Comparison of ENCODE assay signal across 8 cellular contexts in genomic region chr12:123457980-123458779, GRCh38. TPM values are rescaled to one million over a fixed set of nuclear protein-coding genes. Genes with fewer than 3 reads are reported as not detected.
DNase-seq lines count a peak whose midpoint lies in the region; ATAC-seq and TF ChIP-seq lines count a peak whose summit lies in the region.

SNRNP35 (plus strand) TSS chr12:123458139; CDS start chr12:123465541, 7,402 bp downstream.

- peak within 1 kb of the TSS; percentile 98 for H3K4me3 Mint-ChIP-seq in neural progenitor cell

- WGBS in stomach, 5 donors: 0 to 2% (median 1%) methylated on average over 47 to 48 of the region's 48 CpGs

- peaks cover 10% of the 10 kb centered on the region for H3K4me1 Mint-ChIP-seq in neural progenitor cell

- intact Hi-C loops in stomach (cut with DNase I; ENCODE audit: low total_unique reads): no loop called here

- no peaks in the 10 kb centered on the region for H3K9me3 Mint-ChIP-seq in neural progenitor cell

- H3K36me3 ChIP-seq in neural progenitor cell (no peaks in the 10 kb centered on the region), stomach (peaks cover 0 to 13% (median 4%) of the 10 kb centered on the region in 4 donors)

- H3K9me3 ChIP-seq in neural progenitor cell (ENCODE audit: low read depth): no peaks in the 10 kb centered on the region
- no peaks in the 10 kb centered on the region for H3K9me3 ChIP-seq in stomach

- TF ChIP-seq POLR2A in stomach (IDR thresholded peaks at IDR 0.05): no peak

- H3F3A ChIP-seq in neural progenitor cell (ENCODE audit: low read depth): peaks cover 19% of the 10 kb centered on the region

- H3K9ac ChIP-seq in neural progenitor cell: peak within 1 kb of the TSS; percentile 79

- peak; percentile 56 for DNase-seq in DMS 273 treated with DMSO at 0.1 percent for 48 hours (lab: John Stamatoyannopoulos, UW)
- peak; percentile 81 for DNase-seq in M059J (ENCODE audit: low read depth)
- peak; percentile 86 for DNase-seq in SK-MEL-5 (ENCODE audit: low read depth, low spot score)
- DNase-seq in activated naive CD4-positive, alpha-beta T cell (lab: John Stamatoyannopoulos, UW): peak; percentile 64 to 83 (median 81)
- DNase-seq in foreskin melanocyte: peak; percentile 80
- peak; percentile 83 for DNase-seq in neural progenitor cell (ENCODE audit: low spot score)
- peak; percentile 74 for DNase-seq in stomach

- H3K79me2 ChIP-seq in neural progenitor cell (ENCODE audit: low read depth): peaks cover 34% of the 10 kb centered on the region

- TF ChIP-seq EP300 in stomach (IDR thresholded peaks at IDR 0.05): no peak

- H3K27ac Mint-ChIP-seq in neural progenitor cell: peak within 1 kb of the TSS; percentile 100

- H3K4me1 ChIP-seq in neural progenitor cell (no peaks in the 10 kb centered on the region), stomach (peaks cover 9 to 29% (median 12%) of the 10 kb centered on the region in 4 donors)

- H2AFZ ChIP-seq in neural progenitor cell (replicated peaks): peak within 1 kb of the TSS; percentile 99

- peaks cover 2% of the 10 kb centered on the region for H3K36me3 Mint-ChIP-seq in neural progenitor cell

- TF ChIP-seq CTCF in neural progenitor cell (IDR thresholded peaks at IDR 0.05): no peak
- TF ChIP-seq CTCF in stomach (IDR thresholded peaks at IDR 0.05): no peak

- H3K27ac ChIP-seq in neural progenitor cell: peak within 1 kb of the TSS; percentile 90
- H3K27ac ChIP-seq in stomach: peak within 1 kb of the TSS; percentile 96 to 100 (median 99)

- in situ Hi-C loops in SK-MEL-5 (cut with HindIII; ENCODE audit: low pct_unique_long_range_greater_than_20kb, low sequenced_read_pairs): no loop called here

- peak; percentile 49 for ATAC-seq in GM21619 (IDR thresholded peaks at IDR 0.05; ENCODE audit: unreplicated experiment)

- H3K4me3 ChIP-seq in neural progenitor cell: peak within 1 kb of the TSS; percentile 86
- peak within 1 kb of the TSS; percentile 71 to 89 (median 80) for H3K4me3 ChIP-seq in stomach

- H3K27me3 Mint-ChIP-seq in neural progenitor cell (ENCODE audit: insufficient read depth, low read depth): peaks cover 4% of the 10 kb centered on the region

- peak within 1 kb of the TSS; percentile 79 for H3K4me2 ChIP-seq in neural progenitor cell

- no peaks in the 10 kb centered on the region for H4K20me1 ChIP-seq in neural progenitor cell (ENCODE audit: low read depth)

- H3K27me3 ChIP-seq in neural progenitor cell (no peaks in the 10 kb centered on the region), stomach (no peaks in the 10 kb centered on the region)

RNA-seq across cellular contexts. Expression of gene SNRNP35, which starts in this region (rescaled TPM):
- 9.9 and 11.8 TPM in 2 replicates for total RNA-seq in M059J (2014; rRNA removed; shearing (Covaris generic))
- total RNA-seq in SK-MEL-5 (2014; rRNA removed; shearing (Covaris generic)): 19.5 and 20.6 TPM in 2 replicates
- 20.9 and 24.7 TPM in 2 replicates for polyA plus RNA-seq in SK-MEL-5 (2015; cell fraction: cytosol; rRNA removed)
- polyA plus RNA-seq in SK-MEL-5 (2015; cell fraction: nucleus; rRNA removed): 48.7 and 69.5 TPM in 2 replicates
- total RNA-seq in neural progenitor cell (ENCODE audit: low replicate concordance) (12.6 and 30.3 TPM in 2 replicates), stomach (10 to 100 TPM in 4 of 5 donors, 1 to 10 TPM in 1; 5.8 to 55.0 (median 22.8) TPM)
- 10 to 100 TPM; 34.1 to 47.3 (median 45.8) TPM for polyA plus RNA-seq in stomach

Comparison
In these comparisons a context has a peak if more than half of its experiments do, and no peak if none do; other contexts are left out.
1. Peak in every context shown above with its lines: DNase-seq, ATAC-seq, H3K4me3 ChIP-seq and H3K27ac ChIP-seq.